Comparison of ENCODE assay signal across 9 cellular contexts in the genomic region with DNA sequence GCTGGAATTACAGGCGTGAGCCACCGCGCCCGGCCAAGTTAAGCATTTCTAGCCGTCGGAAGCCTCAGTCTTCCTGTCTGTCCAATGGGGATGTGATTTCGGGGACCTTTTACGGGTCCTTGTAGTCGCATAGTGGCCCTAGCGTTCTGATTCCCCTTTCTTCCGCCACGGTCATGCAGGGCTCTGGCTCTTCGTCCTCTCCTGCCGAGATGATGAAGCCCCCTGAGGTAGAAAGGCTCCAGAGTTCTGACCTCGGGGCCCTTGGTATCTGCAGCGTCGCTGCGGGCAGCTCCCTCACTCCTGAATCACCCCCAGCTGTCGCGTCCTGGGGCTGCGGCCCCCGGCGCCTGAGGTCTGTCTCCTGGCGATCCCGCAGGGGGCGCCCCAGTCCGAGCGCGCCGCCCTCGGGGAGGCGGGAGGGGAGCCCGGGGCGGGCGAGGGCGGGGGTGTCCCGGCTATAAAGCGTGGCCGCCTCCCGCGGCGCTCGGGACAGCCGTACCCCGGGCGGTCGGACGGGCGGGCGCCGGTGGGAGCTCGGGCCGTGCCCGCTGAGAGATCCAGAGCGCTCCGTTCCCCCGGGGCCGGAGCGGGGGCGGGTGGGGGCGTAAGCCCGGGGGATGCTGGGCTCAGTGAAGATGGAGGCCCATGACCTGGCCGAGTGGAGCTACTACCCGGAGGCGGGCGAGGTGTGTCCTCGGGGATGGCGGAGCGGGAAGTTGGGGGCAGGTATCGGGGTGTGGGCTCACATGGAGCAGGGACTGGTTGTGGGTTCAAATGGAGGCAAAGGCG. TPM values are rescaled to one million over a fixed set of nuclear protein-coding genes. Genes with fewer than 3 reads are reported as not detected.
A peak's percentile ranks its signal among the peaks of the same experiment; 100 is the strongest.
DNase-seq lines count a peak whose midpoint lies in the region; ATAC-seq, FAIRE-seq and TF ChIP-seq lines count a peak whose summit lies in the region.
"Had no signal": no experiment of that assay in that cellular context is flagged by ENCODE, and none has a peak within 500 bp of the region (broad histone marks: within the 10 kb centered on the region; RNA-seq: fewer than 3 reads in every experiment).

A gene (plus strand): TSS at position 487 of the 789 bp plus-strand sequence. CDS start 131 bp downstream, at position 618.

- peak within 1 kb of the TSS; percentile 94 for H4K91ac ChIP-seq in H1 (replicated peaks; ENCODE audit: insufficient read length, low read length)

- 0 out of 2 replicates have a peak within 1 kb of the TSS, but pooled peaks have one; percentile 61 for H2BK15ac ChIP-seq in H1 (ENCODE audit: low read length)

- TF ChIP-seq EP300 in H1 (IDR thresholded peaks at IDR 0.05; ENCODE audit: borderline replicate concordance in 1 of 2, low read depth in 2 of 2, low read length in 2 of 2), result no peak

- H3K27me3 ChIP-seq in H1 (replicated peaks in 1 of 4; ENCODE audit: control insufficient read depth in 3 of 4, extremely low read depth in 1 of 4, insufficient read depth in 3 of 4, low read length in 3 of 4) (no peaks in the 10 kb centered on the region; a peak in 1 of 7 replicates), mucosa of rectum (ENCODE audit: control insufficient read depth in 2 of 2, insufficient read depth in 2 of 2, low read length in 2 of 2) (no peaks in the 10 kb centered on the region), thymus (ENCODE audit: control insufficient read depth, insufficient read depth) (peaks cover 28% of the 10 kb centered on the region)

- peaks cover 18% of the 10 kb centered on the region for H3K23me2 ChIP-seq in H1 (ENCODE audit: low read depth, low read length)

- H3K9ac ChIP-seq in H1 (replicated peaks in 1 of 4; ENCODE audit: extremely low read depth in 1 of 4, low read depth in 3 of 4, low read length in 3 of 4) (peak within 1 kb of the TSS; percentile 59 to 93 (median 88)), mucosa of rectum (ENCODE audit: low read depth in 1 of 2, low read length in 2 of 2) (peak within 1 kb of the TSS; percentile 75 to 86)

- H3K4me3 ChIP-seq in LNCaP clone FGC (ENCODE audit: low read depth, low read length) (peak within 1 kb of the TSS; percentile 34), H1 (ENCODE audit: extremely low read depth in 1 of 4, insufficient read depth in 2 of 4, low read depth in 3 of 4, low read length in 4 of 4) (peak within 1 kb of the TSS; percentile 81 to 91 (median 88)), mucosa of rectum (ENCODE audit: low read length in 2 of 2) (peak within 1 kb of the TSS; percentile 80 to 82), thymus (ENCODE audit: low read length) (peak within 1 kb of the TSS; percentile 34)

- DNase-seq in NOMO-1 (lab: John Stamatoyannopoulos, UW; ENCODE audit: unreplicated experiment in 2 of 2) (peak; percentile 10 to 34), NOMO-1 treated with dmso at 0.1 percent for 144 hours (lab: John Stamatoyannopoulos, UW; ENCODE audit: unreplicated experiment) (no peak), LNCaP clone FGC (ENCODE audit: low read depth) (no peak), H1 (ENCODE audit: low read depth in 1 of 2, low spot score in 2 of 2) (peak; percentile 39 to 87)
- peak; percentile 90 for DNase-seq in activated CD4-positive, alpha-beta T cell treated with anti-CD3 and anti-CD28 coated beads, Interleukin-2, amount 10 ng/mL, durations not matched to agents 24 days and 14 days

- intact Hi-C loops in activated CD4-positive, alpha-beta T cell treated with anti-CD3 and anti-CD28 coated beads, Interleukin-2, amount 10 ng/mL, durations not matched to agents 24 days and 14 days (cut with micrococcal nuclease), result loop anchor here (1.0 to 5.0 kb wide), 7 partner anchors 19 to 172 kb away; a partner anchor contains a TSS

- WGBS in H1 (ENCODE audit: extremely low coverage in 1 of 2, insufficient coverage in 1 of 2, insufficient read length in 1 of 2, insufficient replicate concordance in 2 of 2, low coverage in 1 of 2, low lambda C conversion rate in 2 of 2, missing lambda C conversion rate in 1 of 2), 2 experiments, result 4% methylated on average over 23 of the region's 71 CpGs; no CpG with 5 or more reads in 1 of the 2 experiments
- WGBS in thymus, result 5% methylated on average over 71 of the region's 71 CpGs

- H2BK12ac ChIP-seq in H1 (ENCODE audit: low read depth, low read length), result 0 out of 2 replicates have a peak within 1 kb of the TSS, but pooled peaks have one; percentile 27

- H2BK20ac ChIP-seq in H1 (ENCODE audit: low read length), result 0 out of 2 replicates have a peak within 1 kb of the TSS, but pooled peaks have one; percentile 61

- H3K4ac ChIP-seq in H1 (replicated peaks; ENCODE audit: insufficient read length, low read depth, low read length), result peak within 1 kb of the TSS; percentile 73

- no peak for FAIRE-seq in H1 (lab: Jason Lieb, UNC)

- peak in 1 of 2 experiments; percentile 53; a peak in 1 of 3 replicates for TF ChIP-seq POLR2A in H1 (IDR thresholded peaks at IDR 0.05; ENCODE audit: control extremely low read depth in 1 of 2, low read depth in 2 of 2, low read length in 2 of 2)

- H3K27ac ChIP-seq in H1 (ENCODE audit: low read depth, low read length) (peak within 1 kb of the TSS; percentile 62; the same call in 1 of the 2 replicates), mucosa of rectum (ENCODE audit: low read depth in 2 of 2, low read length in 2 of 2) (peak within 1 kb of the TSS; percentile 89 to 96), thymus (ENCODE audit: low read depth) (no peak within 1 kb of the TSS)

- H3K4me2 ChIP-seq in H1 (ENCODE audit: insufficient read depth in 1 of 2, low read depth in 2 of 2, low read length in 2 of 2), result peak within 1 kb of the TSS; percentile 91 to 96

- H3K79me1 ChIP-seq in H1 (ENCODE audit: low read depth, low read length), result peaks cover 14% of the 10 kb centered on the region; the same call in 1 of the 2 replicates

- no peak within 1 kb of the TSS for H2BK120ac ChIP-seq in H1 (replicated peaks; ENCODE audit: low read depth, low read length)

- peak within 1 kb of the TSS; percentile 83; the same call in 1 of the 2 replicates for H2BK5ac ChIP-seq in H1 (ENCODE audit: low read depth, low read length)

- H3K79me2 ChIP-seq in H1 (ENCODE audit: control insufficient read depth in 1 of 2, insufficient read depth in 2 of 2, low read length in 2 of 2), result peaks cover 3 to 68% of the 10 kb centered on the region in 2 experiments; a peak in 2 of 4 replicates

- TF ChIP-seq CTCF in LNCaP clone FGC (IDR thresholded peaks at IDR 0.05; ENCODE audit: control insufficient read depth, extremely low read depth, insufficient read depth) (no peak), H1 (IDR thresholded peaks at IDR 0.05; ENCODE audit: control extremely low read depth in 1 of 3, insufficient read depth in 1 of 3, low read depth in 1 of 3, low read length in 3 of 3) (peak; percentile 56 to 96 (median 65))

- H3K56ac ChIP-seq in H1 (replicated peaks; ENCODE audit: insufficient read length, low read depth, low read length), result peak within 1 kb of the TSS; percentile 73

- H3K36me3 ChIP-seq in H1 (ENCODE audit: control insufficient read depth in 2 of 4, insufficient read depth in 4 of 4, low read length in 3 of 4) (peaks cover 0 to 7% (median 5%) of the 10 kb centered on the region in 4 experiments; a peak in 3 of 8 replicates), mucosa of rectum (ENCODE audit: control insufficient read depth in 2 of 2, insufficient read depth in 2 of 2, low read length in 2 of 2) (peaks cover 0 to 6% of the 10 kb centered on the region in 2 donors), thymus (ENCODE audit: control insufficient read depth, insufficient read depth) (peaks cover 8% of the 10 kb centered on the region)

- H4K5ac ChIP-seq in H1 (ENCODE audit: insufficient read length, low read depth, low read length), result no peak within 1 kb of the TSS

- H3K14ac ChIP-seq in H1 (ENCODE audit: insufficient read length), result peak within 1 kb of the TSS; percentile 72

- H3K9me3 Mint-ChIP-seq in activated CD4-positive, alpha-beta T cell treated with anti-CD3 and anti-CD28 coated beads, Interleukin-2, amount 10 ng/mL, durations not matched to agents 24 days and 14 days, result no peaks in the 10 kb centered on the region

- ATAC-seq in GM19455 (IDR thresholded peaks at IDR 0.05; ENCODE audit: unreplicated experiment), result no peak

- H3K27ac Mint-ChIP-seq in activated CD4-positive, alpha-beta T cell treated with anti-CD3 and anti-CD28 coated beads, Interleukin-2, amount 10 ng/mL, durations not matched to agents 24 days and 14 days, result peak within 1 kb of the TSS; percentile 97

- H2AFZ ChIP-seq in H1 (ENCODE audit: low read length), result peak within 1 kb of the TSS; percentile 49; the same call in 1 of the 2 replicates

- peaks cover 38% of the 10 kb centered on the region for H3K27me3 Mint-ChIP-seq in activated CD4-positive, alpha-beta T cell treated with anti-CD3 and anti-CD28 coated beads, Interleukin-2, amount 10 ng/mL, durations not matched to agents 24 days and 14 days

- H3K9me3 ChIP-seq in H1 (ENCODE audit: insufficient read depth in 2 of 2, low read depth in 1 of 2, low read length in 1 of 2) (no peaks in the 10 kb centered on the region), mucosa of rectum (ENCODE audit: control insufficient read depth in 2 of 2, low read length in 2 of 2) (no peaks in the 10 kb centered on the region), thymus (ENCODE audit: control insufficient read depth) (no peaks in the 10 kb centered on the region)

- peak within 1 kb of the TSS; percentile 90 for H3K4me3 Mint-ChIP-seq in activated CD4-positive, alpha-beta T cell treated with anti-CD3 and anti-CD28 coated beads, Interleukin-2, amount 10 ng/mL, durations not matched to agents 24 days and 14 days

- H2AK5ac ChIP-seq in H1 (ENCODE audit: low read depth, low read length), result no peak within 1 kb of the TSS

- peak within 1 kb of the TSS; percentile 96 for H4K8ac ChIP-seq in H1 (ENCODE audit: extremely low read depth, insufficient read depth, low read length)

- peak; percentile 66 to 86 for TF ChIP-seq RAD21 in H1 (IDR thresholded peaks at IDR 0.05 in 1 of 2, conservative IDR thresholded peaks at IDR 0.05 in 1 of 2; ENCODE audit: low read depth in 2 of 2, low read length in 2 of 2)

- peaks cover 21% of the 10 kb centered on the region for H3K4me1 Mint-ChIP-seq in activated CD4-positive, alpha-beta T cell treated with anti-CD3 and anti-CD28 coated beads, Interleukin-2, amount 10 ng/mL, durations not matched to agents 24 days and 14 days

- no peak within 1 kb of the TSS for H3K23ac ChIP-seq in H1 (ENCODE audit: insufficient read length)

- H3K4me1 ChIP-seq in H1 (replicated peaks in 1 of 4; ENCODE audit: control insufficient read depth in 3 of 4, insufficient read depth in 4 of 4, low read length in 3 of 4) (peaks cover 0 to 18% (median 8%) of the 10 kb centered on the region in 4 experiments; a peak in 6 of 7 replicates), mucosa of rectum (ENCODE audit: control insufficient read depth in 2 of 2, insufficient read depth in 2 of 2, low read length in 2 of 2) (peaks cover 15 to 20% of the 10 kb centered on the region in 2 donors), thymus (ENCODE audit: control insufficient read depth, insufficient read depth, low read length) (no peaks in the 10 kb centered on the region)

- peaks cover 0 to 7% of the 10 kb centered on the region in 2 experiments for H4K20me1 ChIP-seq in H1 (replicated peaks in 1 of 2; ENCODE audit: control insufficient read depth in 1 of 2, insufficient read depth in 2 of 2, low read length in 2 of 2)

- CTCF ChIA-PET in H1 (lab: Charles Lee; ENCODE audit: partially characterized antibody), result interaction anchor here (0.5 to 12.4 kb wide), 24 partner anchors 9 to 424 kb away, joined by 3 to 208 read pairs (median 3); a partner anchor contains a TSS

- H3K36me3 Mint-ChIP-seq in activated CD4-positive, alpha-beta T cell treated with anti-CD3 and anti-CD28 coated beads, Interleukin-2, amount 10 ng/mL, durations not matched to agents 24 days and 14 days (ENCODE audit: low read depth), result peaks cover 11% of the 10 kb centered on the region

- peak within 1 kb of the TSS; percentile 87 for H3K18ac ChIP-seq in H1 (ENCODE audit: extremely low read depth, low read length)

- POLR2A ChIA-PET in H1 (lab: Charles Lee; ENCODE audit: partially characterized antibody), result interaction anchor here (0.6 to 13.7 kb wide), 25 partner anchors 10 to 680 kb away, joined by 3 to 277 read pairs (median 4); a partner anchor contains a TSS

RNA-seq across cellular contexts. Expression of the gene that starts here (rescaled TPM):
- 0.23 TPM in 1 of 2 replicates, not detected in the other for total RNA-seq in activated CD4-positive, alpha-beta T cell treated with anti-CD3 and anti-CD28 coated beads, Interleukin-2, amount 10 ng/mL, durations not matched to agents 24 days and 14 days
- total RNA-seq in H1 (2021; fragmentation: NEBNext Ultra II Directional; extraction: Animal tissue kit (Norgen Biotek cat#: 25700)), result 20.2 and 21.7 TPM in 2 replicates
- 40.1 and 49.1 TPM in 2 replicates for polyA plus RNA-seq in H1 (2011; rRNA removed)
- polyA plus RNA-seq in H1 (2011; cell fraction: cytosol; rRNA removed), result 30.1 TPM
- polyA plus RNA-seq in H1 (2011; cell fraction: nucleus; rRNA removed), result 21.8 TPM
- 15.5 to 25.3 TPM (median 20.3 TPM) in 4 replicates for polyA plus RNA-seq in H1 (2012, experiment 1 of 2)
- 27.4 TPM for polyA plus RNA-seq in H1 (2012, experiment 2 of 2)
- 12.7 TPM for polyA plus RNA-seq in H1 (2013, experiment 1 of 2)
- polyA plus RNA-seq in H1 (2013, experiment 2 of 2), result 12.4 TPM
- 32.3 and 37.8 TPM in 2 replicates for polyA minus RNA-seq in H1 (2011; rRNA and poly(A)+ RNA removed)
- polyA minus RNA-seq in H1 (2011; cell fraction: cytosol; rRNA and poly(A)+ RNA removed), result 11.7 TPM
- 12.9 TPM for polyA minus RNA-seq in H1 (2011; cell fraction: nucleus; rRNA and poly(A)+ RNA removed)
- polyA plus RNA-seq in thymus, result 0.23 TPM
- total RNA-seq: pulmonary artery endothelial cell had no signal

Comparison
In these comparisons a context has a peak if more than half of its experiments do, and no peak if none do; other contexts are left out.
1. RNA of the gene that starts here (total RNA-seq): 20.2 to 21.7 TPM in H1; 0.23 TPM in activated CD4-positive, alpha-beta T cell treated with anti-CD3 and anti-CD28 coated beads, Interleukin-2, amount 10 ng/mL, durations not matched to agents 24 days and 14 days; every median in the first group is over 10 times any median in the second.
2. RNA of the gene that starts here (polyA plus RNA-seq): 12.4 to 49.1 TPM in H1; 0.23 TPM in thymus (single experiment); every median in the first group is over 10 times any median in the second.
3. DNase-seq: peak in NOMO-1 (2 of 2) and H1 (2 of 2); none in NOMO-1 treated with dmso at 0.1 percent for 144 hours (single experiment) and LNCaP clone FGC (single experiment).
4. Peak in DNase-seq in activated CD4-positive, alpha-beta T cell treated with anti-CD3 and anti-CD28 coated beads, Interleukin-2, amount 10 ng/mL, durations not matched to agents 24 days and 14 days; RNA of the gene not detected or under 1 TPM.
5. H3K4me3 ChIP-seq: peak in every context shown above with its lines; median percentile 88 in H1; 81 in mucosa of rectum; 34 in LNCaP clone FGC; 34 in thymus.